Comparison of ENCODE assay signal across 9 cellular contexts in genomic region chr19:38266070-38266469, GRCh38. TPM values are rescaled to one million over a fixed set of nuclear protein-coding genes. Genes with fewer than 3 reads are reported as not detected.
A peak's percentile ranks its signal among the peaks of the same experiment; 100 is the strongest.
DNase-seq lines count a peak whose midpoint lies in the region; ATAC-seq, FAIRE-seq and TF ChIP-seq lines count a peak whose summit lies in the region.
"Had no signal": no experiment of that assay in that cellular context is flagged by ENCODE, and none has a peak within 500 bp of the region (broad histone marks: within the 10 kb centered on the region; RNA-seq: fewer than 3 reads in every experiment).

No MANE protein-coding gene starts in this region.

- H3K4me2 ChIP-seq in H1 (ENCODE audit: insufficient read depth in 1 of 2, low read depth in 2 of 2, low read length in 2 of 2) (peak overlapping the region; percentile 97 to 100), parathyroid adenoma (ENCODE audit: low read length) (peak overlapping the region; percentile 98)

- no peak overlapping the region for H2AFZ ChIP-seq in H1 (ENCODE audit: low read length)
- H2AFZ ChIP-seq in parathyroid adenoma: no peak overlapping the region

- CTCF ChIA-PET in H1 (lab: Charles Lee; ENCODE audit: partially characterized antibody): interaction anchor here (0.7 to 8.6 kb wide), 17 partner anchors 8 to 124 kb away, joined by 3 to 84 read pairs (median 6); partner anchors contain the start of genes C19orf33, KCNK6 and PPP1R14A

- H3K27me3 ChIP-seq in H1 (replicated peaks in 1 of 4; ENCODE audit: control insufficient read depth in 3 of 4, extremely low read depth in 1 of 4, insufficient read depth in 3 of 4, low read length in 3 of 4): no peaks in the 10 kb centered on the region
- no peaks in the 10 kb centered on the region for H3K27me3 ChIP-seq in parathyroid adenoma (ENCODE audit: control insufficient read depth, insufficient read depth, low read length)

- H2BK120ac ChIP-seq in H1 (replicated peaks; ENCODE audit: low read depth, low read length): no peak overlapping the region

- no peak overlapping the region for H3K23ac ChIP-seq in H1 (ENCODE audit: insufficient read length)

- H2AK5ac ChIP-seq in H1 (ENCODE audit: low read depth, low read length): no peak overlapping the region

- no peak overlapping the region for H2BK20ac ChIP-seq in H1 (ENCODE audit: low read length)

- peaks cover 43% of the 10 kb centered on the region for H3K4me1 ChIP-seq in ES-I3 (ENCODE audit: insufficient read depth, low read length)
- H3K4me1 ChIP-seq in H1 (replicated peaks in 1 of 4; ENCODE audit: control insufficient read depth in 3 of 4, insufficient read depth in 4 of 4, low read length in 3 of 4): peaks cover 12 to 34% (median 19%) of the 10 kb centered on the region in 4 experiments
- H3K4me1 ChIP-seq in parathyroid adenoma: peaks cover 9% of the 10 kb centered on the region

- TF ChIP-seq RAD21 in H1 (IDR thresholded peaks at IDR 0.05 in 1 of 2, conservative IDR thresholded peaks at IDR 0.05 in 1 of 2; ENCODE audit: low read depth in 2 of 2, low read length in 2 of 2): no peak

- H3K36me3 ChIP-seq in ES-I3 (ENCODE audit: insufficient read depth, low read length) (no peaks in the 10 kb centered on the region; the same call in 1 of the 2 replicates), H1 (ENCODE audit: control insufficient read depth in 2 of 4, insufficient read depth in 4 of 4, low read length in 3 of 4) (0 out of 8 replicates have a peak, but pooled peaks cover 0 to 5% (median 0%) of the 10 kb centered on the region in 4 experiments), parathyroid adenoma (ENCODE audit: control insufficient read depth, insufficient read depth, low read length) (no peaks in the 10 kb centered on the region)

- peak overlapping the region; percentile 84 to 89 (median 85); a peak in 7 of 8 replicates for H3K4me3 ChIP-seq in H1 (ENCODE audit: extremely low read depth in 1 of 4, insufficient read depth in 2 of 4, low read depth in 3 of 4, low read length in 4 of 4)
- peak overlapping the region; percentile 93 for H3K4me3 ChIP-seq in parathyroid adenoma (ENCODE audit: low read depth, low read length)
- H3K4me3 ChIP-seq: GM12878 had no signal

- no peak overlapping the region for H3K56ac ChIP-seq in H1 (replicated peaks; ENCODE audit: insufficient read length, low read depth, low read length)

- H3K14ac ChIP-seq in H1 (ENCODE audit: insufficient read length): no peak overlapping the region

- POLR2A ChIA-PET in H1 (lab: Charles Lee; ENCODE audit: partially characterized antibody): interaction anchor here (0.9 to 3.6 kb wide), 11 partner anchors 10 to 121 kb away, joined by 3 to 25 read pairs (median 6); partner anchors contain the start of genes GGN, PPP1R14A and PSMD8

- WGBS in H1 (ENCODE audit: extremely low coverage in 1 of 2, insufficient coverage in 1 of 2, insufficient read length in 1 of 2, insufficient replicate concordance in 2 of 2, low coverage in 1 of 2, low lambda C conversion rate in 2 of 2, missing lambda C conversion rate in 1 of 2), 2 experiments: 78% methylated on average over 8 of the region's 8 CpGs; no CpG with 5 or more reads in 1 of the 2 experiments

- H2BK5ac ChIP-seq in H1 (ENCODE audit: low read depth, low read length): peak overlapping the region; percentile 60; the same call in 1 of the 2 replicates

- peaks cover 37 to 61% of the 10 kb centered on the region in 2 experiments for H3K79me2 ChIP-seq in H1 (ENCODE audit: control insufficient read depth in 1 of 2, insufficient read depth in 2 of 2, low read length in 2 of 2)
- H3K79me2 ChIP-seq in parathyroid adenoma: peaks cover 54% of the 10 kb centered on the region

- no peak for TF ChIP-seq CTCF in H1 (IDR thresholded peaks at IDR 0.05; ENCODE audit: control extremely low read depth in 1 of 3, insufficient read depth in 1 of 3, low read depth in 1 of 3, low read length in 3 of 3)
- TF ChIP-seq CTCF in parathyroid adenoma (IDR thresholded peaks at IDR 0.05): no peak

- H3K18ac ChIP-seq in H1 (ENCODE audit: extremely low read depth, low read length): no peak overlapping the region

- no peak overlapping the region for H4K5ac ChIP-seq in H1 (ENCODE audit: insufficient read length, low read depth, low read length)

- H3K4ac ChIP-seq in H1 (replicated peaks; ENCODE audit: insufficient read length, low read depth, low read length): no peak overlapping the region

- no peak for TF ChIP-seq POLR2A in H1 (IDR thresholded peaks at IDR 0.05; ENCODE audit: control extremely low read depth in 1 of 2, low read depth in 2 of 2, low read length in 2 of 2)

- ATAC-seq in GM21526 (IDR thresholded peaks at IDR 0.05; ENCODE audit: low FRiP score, unreplicated experiment): no peak
- ATAC-seq: GM12878 had no signal

- H2BK15ac ChIP-seq in H1 (ENCODE audit: low read length): 0 out of 2 replicates have a peak overlapping the region, but pooled peaks have one; percentile 84

- no peak for FAIRE-seq in H1 (lab: Jason Lieb, UNC)
- FAIRE-seq: GM12878 had no signal

- DNase-seq in NCI-H2196 (lab: John Stamatoyannopoulos, UW; ENCODE audit: unreplicated experiment): peak; percentile 78
- no peak for DNase-seq in H1 (ENCODE audit: low read depth in 1 of 2, low spot score in 2 of 2)
- DNase-seq in NCI-H1048 (lab: John Stamatoyannopoulos, UW): no peak
- no peak for DNase-seq in ecto neural progenitor cell (ENCODE audit: low spot score)
- DNase-seq in ACHN: no peak

- H3K9me3 ChIP-seq in ES-I3 (ENCODE audit: control insufficient read depth, insufficient read depth, low read length) (no peaks in the 10 kb centered on the region), H1 (ENCODE audit: insufficient read depth in 2 of 2, low read depth in 1 of 2, low read length in 1 of 2) (no peaks in the 10 kb centered on the region), parathyroid adenoma (ENCODE audit: control insufficient read depth, low read length) (no peaks in the 10 kb centered on the region)

- peaks cover 21% of the 10 kb centered on the region for H3K79me1 ChIP-seq in H1 (ENCODE audit: low read depth, low read length)

- TF ChIP-seq EP300 in H1 (IDR thresholded peaks at IDR 0.05; ENCODE audit: borderline replicate concordance in 1 of 2, low read depth in 2 of 2, low read length in 2 of 2): no peak

- H4K20me1 ChIP-seq in H1 (replicated peaks in 1 of 2; ENCODE audit: control insufficient read depth in 1 of 2, insufficient read depth in 2 of 2, low read length in 2 of 2): peaks cover 8 to 22% of the 10 kb centered on the region in 2 experiments

- H3K27ac ChIP-seq in H1 (ENCODE audit: low read depth, low read length) (no peak overlapping the region), parathyroid adenoma (peak overlapping the region; percentile 90)

- H4K8ac ChIP-seq in H1 (ENCODE audit: extremely low read depth, insufficient read depth, low read length): 0 out of 2 replicates have a peak overlapping the region, but pooled peaks have one; percentile 1

- no peak overlapping the region for H4K91ac ChIP-seq in H1 (replicated peaks; ENCODE audit: insufficient read length, low read length)

- H3K23me2 ChIP-seq in H1 (ENCODE audit: low read depth, low read length): peaks cover 7% of the 10 kb centered on the region

- H3K9ac ChIP-seq in ES-I3 (ENCODE audit: low read depth, low read length) (peak overlapping the region; percentile 78; the same call in 1 of the 2 replicates), H1 (replicated peaks in 1 of 4; ENCODE audit: extremely low read depth in 1 of 4, low read depth in 3 of 4, low read length in 3 of 4) (no peak overlapping the region; a peak in 1 of 7 replicates), parathyroid adenoma (no peak overlapping the region)

- in situ Hi-C loops in ACHN (cut with HindIII; ENCODE audit: low pct_ligation_motif_present, low pct_unique_long_range_greater_than_20kb, low sequenced_read_pairs): no loop called here

- H2BK12ac ChIP-seq in H1 (ENCODE audit: low read depth, low read length): no peak overlapping the region

RNA-seq across cellular contexts. Expression of gene SPINT2, which starts 1.7 kb away (rescaled TPM):
- 296 and 303 TPM in 2 replicates for total RNA-seq in H1 (2021; fragmentation: NEBNext Ultra II Directional; extraction: Animal tissue kit (Norgen Biotek cat#: 25700))
- 294 and 376 TPM in 2 replicates for polyA plus RNA-seq in H1 (2011; rRNA removed)
- polyA plus RNA-seq in H1 (2011; cell fraction: cytosol; rRNA removed): 293 TPM
- polyA plus RNA-seq in H1 (2011; cell fraction: nucleus; rRNA removed): 296 TPM
- polyA plus RNA-seq in H1 (2012, experiment 1 of 2): 239 to 303 TPM (median 281 TPM) in 4 replicates
- 299 TPM for polyA plus RNA-seq in H1 (2012, experiment 2 of 2)
- polyA plus RNA-seq in H1 (2013, experiment 1 of 2): 265 TPM
- 292 TPM for polyA plus RNA-seq in H1 (2013, experiment 2 of 2)
- polyA minus RNA-seq in H1 (2011; rRNA and poly(A)+ RNA removed): 139 and 147 TPM in 2 replicates
- 139 TPM for polyA minus RNA-seq in H1 (2011; cell fraction: cytosol; rRNA and poly(A)+ RNA removed)
- polyA minus RNA-seq in H1 (2011; cell fraction: nucleus; rRNA and poly(A)+ RNA removed): 76.6 TPM

RNA-seq across cellular contexts. Expression of gene PPP1R14A, which starts 9.9 kb away (rescaled TPM):
- total RNA-seq in H1 (2021; fragmentation: NEBNext Ultra II Directional; extraction: Animal tissue kit (Norgen Biotek cat#: 25700)): 21.8 and 26.3 TPM in 2 replicates
- 13.6 and 20.7 TPM in 2 replicates for polyA plus RNA-seq in H1 (2011; rRNA removed)
- 22.7 TPM for polyA plus RNA-seq in H1 (2011; cell fraction: cytosol; rRNA removed)
- polyA plus RNA-seq in H1 (2011; cell fraction: nucleus; rRNA removed): 12.6 TPM
- polyA plus RNA-seq in H1 (2012, experiment 1 of 2): 8.5 to 22.2 TPM (median 17.5 TPM) in 4 replicates
- polyA plus RNA-seq in H1 (2012, experiment 2 of 2): 11.4 TPM
- 26.7 TPM for polyA plus RNA-seq in H1 (2013, experiment 1 of 2)
- polyA plus RNA-seq in H1 (2013, experiment 2 of 2): 25.6 TPM
- polyA minus RNA-seq in H1 (2011; rRNA and poly(A)+ RNA removed): 0.27 and 0.82 TPM in 2 replicates
- polyA minus RNA-seq in H1 (2011; cell fraction: cytosol; rRNA and poly(A)+ RNA removed): 8.8 TPM
- 5.5 TPM for polyA minus RNA-seq in H1 (2011; cell fraction: nucleus; rRNA and poly(A)+ RNA removed)
- total RNA-seq: GM12878 had no signal
- polyA plus RNA-seq: GM12878 had no signal

RNA-seq across cellular contexts. Expression of gene C19orf33, which starts 38.0 kb away (rescaled TPM):
- total RNA-seq in H1 (2021; fragmentation: NEBNext Ultra II Directional; extraction: Animal tissue kit (Norgen Biotek cat#: 25700)): 4.4 and 6.0 TPM in 2 replicates
- polyA plus RNA-seq in H1 (2011; rRNA removed): 36.0 and 44.3 TPM in 2 replicates
- 32.9 TPM for polyA plus RNA-seq in H1 (2011; cell fraction: cytosol; rRNA removed)
- 24.1 TPM for polyA plus RNA-seq in H1 (2011; cell fraction: nucleus; rRNA removed)
- polyA plus RNA-seq in H1 (2012, experiment 1 of 2): 11.6 to 31.5 TPM (median 25.3 TPM) in 4 replicates
- polyA plus RNA-seq in H1 (2012, experiment 2 of 2): 16.5 TPM
- polyA plus RNA-seq in H1 (2013, experiment 1 of 2): 14.7 TPM
- 15.8 TPM for polyA plus RNA-seq in H1 (2013, experiment 2 of 2)
- polyA minus RNA-seq in H1 (2011; rRNA and poly(A)+ RNA removed): 0.82 and 2.2 TPM in 2 replicates
- polyA minus RNA-seq in H1 (2011; cell fraction: cytosol; rRNA and poly(A)+ RNA removed): 4.8 TPM
- 7.6 TPM for polyA minus RNA-seq in H1 (2011; cell fraction: nucleus; rRNA and poly(A)+ RNA removed)

RNA-seq across cellular contexts. Expression of gene DPF1, which starts 42.0 kb away (rescaled TPM):
- 15.2 and 15.6 TPM in 2 replicates for total RNA-seq in H1 (2021; fragmentation: NEBNext Ultra II Directional; extraction: Animal tissue kit (Norgen Biotek cat#: 25700))
- 12.9 and 20.9 TPM in 2 replicates for polyA plus RNA-seq in H1 (2011; rRNA removed)
- polyA plus RNA-seq in H1 (2011; cell fraction: cytosol; rRNA removed): 12.4 TPM
- polyA plus RNA-seq in H1 (2011; cell fraction: nucleus; rRNA removed): 20.0 TPM
- 5.4 to 11.2 TPM (median 10.0 TPM) in 4 replicates for polyA plus RNA-seq in H1 (2012, experiment 1 of 2)
- 7.2 TPM for polyA plus RNA-seq in H1 (2012, experiment 2 of 2)
- polyA plus RNA-seq in H1 (2013, experiment 1 of 2): 5.0 TPM
- 5.9 TPM for polyA plus RNA-seq in H1 (2013, experiment 2 of 2)
- 3.9 and 5.9 TPM in 2 replicates for polyA minus RNA-seq in H1 (2011; rRNA and poly(A)+ RNA removed)
- 7.3 TPM for polyA minus RNA-seq in H1 (2011; cell fraction: cytosol; rRNA and poly(A)+ RNA removed)
- 5.0 TPM for polyA minus RNA-seq in H1 (2011; cell fraction: nucleus; rRNA and poly(A)+ RNA removed)

RNA-seq across cellular contexts. Expression of gene YIF1B, which starts 49.7 kb away (rescaled TPM):
- total RNA-seq in H1 (2021; fragmentation: NEBNext Ultra II Directional; extraction: Animal tissue kit (Norgen Biotek cat#: 25700)): 89.6 and 94.3 TPM in 2 replicates
- 305 and 441 TPM in 2 replicates for polyA plus RNA-seq in H1 (2011; rRNA removed)
- 247 TPM for polyA plus RNA-seq in H1 (2011; cell fraction: cytosol; rRNA removed)
- polyA plus RNA-seq in H1 (2011; cell fraction: nucleus; rRNA removed): 210 TPM
- 79.2 to 125 TPM (median 115 TPM) in 4 replicates for polyA plus RNA-seq in H1 (2012, experiment 1 of 2)
- polyA plus RNA-seq in H1 (2012, experiment 2 of 2): 162 TPM
- polyA plus RNA-seq in H1 (2013, experiment 1 of 2): 131 TPM
- 143 TPM for polyA plus RNA-seq in H1 (2013, experiment 2 of 2)
- polyA minus RNA-seq in H1 (2011; rRNA and poly(A)+ RNA removed): 72.3 and 89.1 TPM in 2 replicates
- polyA minus RNA-seq in H1 (2011; cell fraction: cytosol; rRNA and poly(A)+ RNA removed): 69.9 TPM
- 41.8 TPM for polyA minus RNA-seq in H1 (2011; cell fraction: nucleus; rRNA and poly(A)+ RNA removed)
